ENCODE assay signal across 13 cellular contexts in the genomic region with DNA sequence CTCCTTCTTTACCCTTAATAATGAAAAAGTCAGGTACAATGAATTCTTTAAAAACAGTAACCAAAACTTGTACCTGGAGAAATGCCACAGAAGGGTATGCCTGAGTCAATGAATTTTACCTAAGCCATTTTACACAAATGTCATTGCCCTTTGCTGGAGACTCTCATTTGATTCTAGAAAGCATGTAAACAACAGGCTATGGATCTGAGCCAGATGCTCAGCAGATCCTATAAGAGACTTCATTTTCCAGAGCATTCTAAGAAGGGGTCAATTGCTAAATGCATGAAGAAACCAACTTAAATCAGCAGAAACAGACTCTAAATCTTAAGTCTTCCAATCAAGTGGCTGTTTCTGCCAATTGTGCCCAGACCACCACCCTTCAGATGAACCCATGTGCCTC.
A peak's percentile ranks its signal among the peaks of the same experiment; 100 is the strongest.
DNase-seq lines count a peak whose midpoint lies in the region; ATAC-seq and TF ChIP-seq lines count a peak whose summit lies in the region.
"Had no signal": no experiment of that assay in that cellular context is flagged by ENCODE, and none has a peak within 500 bp of the region (broad histone marks: within the 10 kb centered on the region; RNA-seq: fewer than 3 reads in every experiment).

No MANE protein-coding gene starts in this region.

- POLR2A ChIA-PET in IMR-90 (lab: Charles Lee; ENCODE audit: unreplicated experiment) = interaction anchor here (2.0 kb wide), 1 partner anchor 13 kb away, joined by 7 read pairs; no protein-coding TSS in a partner anchor

- no peaks in the 10 kb centered on the region for H3K27me3 ChIP-seq in IMR-90 (ENCODE audit: control insufficient read depth, insufficient read depth, low read length)
- H3K27me3 ChIP-seq in brain microvascular endothelial cell (replicated peaks) = no peaks in the 10 kb centered on the region
- H3K27me3 ChIP-seq in smooth muscle cell (ENCODE audit: low read depth) = no peaks in the 10 kb centered on the region
- no peaks in the 10 kb centered on the region for H3K27me3 ChIP-seq in trophoblast cell (ENCODE audit: insufficient read depth, low read length)
- H3K27me3 ChIP-seq in ascending aorta = no peaks in the 10 kb centered on the region

- H3K36me3 Mint-ChIP-seq in activated T-helper 17 cell treated with anti-CD3 and anti-CD28 coated beads, Interleukin-2, amount 50 U/mL, for 72 hours (ENCODE audit: low read depth) = no peaks in the 10 kb centered on the region

- no peaks in the 10 kb centered on the region for H3K9me3 ChIP-seq in IMR-90 (ENCODE audit: control insufficient read depth, insufficient read depth, low read length)
- no peaks in the 10 kb centered on the region for H3K9me3 ChIP-seq in smooth muscle cell (replicated peaks; ENCODE audit: low read depth)
- no peaks in the 10 kb centered on the region for H3K9me3 ChIP-seq in trophoblast cell (ENCODE audit: insufficient read depth, low read depth, low read length)
- H3K9me3 ChIP-seq in ascending aorta = no peaks in the 10 kb centered on the region

- H3K4me3 ChIP-seq in IMR-90 (ENCODE audit: insufficient read depth, low read depth, low read length) (no peak overlapping the region), brain microvascular endothelial cell (ENCODE audit: low read depth, low read length) (no peak overlapping the region), fibroblast of villous mesenchyme (ENCODE audit: low read depth, low read length) (no peak overlapping the region), smooth muscle cell (no peak overlapping the region), trophoblast cell (ENCODE audit: low read depth, low read length) (no peak overlapping the region), ascending aorta (no peak overlapping the region)

- H2BK5ac ChIP-seq in IMR-90 (ENCODE audit: low read depth, low read length, poor library complexity, severe bottlenecking) (peak overlapping the region; percentile 100), trophoblast cell (ENCODE audit: low read depth, low read length, poor library complexity) (no peak overlapping the region)

- H3K79me1 ChIP-seq in IMR-90 (ENCODE audit: low read depth in 1 of 2, low read length in 2 of 2) (peaks cover 8 to 13% of the 10 kb centered on the region in 2 experiments; a peak in 2 of 4 replicates), trophoblast cell (ENCODE audit: low read length) (no peaks in the 10 kb centered on the region)

- in situ Hi-C loops in IMR-90 (cut with MboI; ENCODE audit: low sequenced_read_pairs) (no loop called here), brain microvascular endothelial cell (cut with HindIII; ENCODE audit: low pct_ligation_motif_present, low sequenced_read_pairs) (no loop called here)

- H4K20me1 ChIP-seq in IMR-90 (ENCODE audit: insufficient read depth, low read length) = no peaks in the 10 kb centered on the region
- no peaks in the 10 kb centered on the region for H4K20me1 ChIP-seq in smooth muscle cell (ENCODE audit: low read depth)

- no peak for TF ChIP-seq CTCF in IMR-90 (conservative IDR thresholded peaks at IDR 0.05; ENCODE audit: low read depth, low read length)
- TF ChIP-seq CTCF in brain microvascular endothelial cell (IDR thresholded peaks at IDR 0.05; ENCODE audit: low read depth, low read length, missing control alignments) = no peak
- no peak for TF ChIP-seq CTCF in fibroblast of villous mesenchyme (IDR thresholded peaks at IDR 0.05; ENCODE audit: insufficient read depth, low read depth, low read length)
- no peak for TF ChIP-seq CTCF in smooth muscle cell (IDR thresholded peaks at IDR 0.05; ENCODE audit: borderline replicate concordance, insufficient read depth, poor library complexity, severe bottlenecking)
- TF ChIP-seq CTCF in ascending aorta (IDR thresholded peaks at IDR 0.05) = no peak

- H3K36me3 ChIP-seq in IMR-90 (ENCODE audit: control insufficient read depth, insufficient read depth, low read length) (no peaks in the 10 kb centered on the region), brain microvascular endothelial cell (replicated peaks) (no peaks in the 10 kb centered on the region), smooth muscle cell (ENCODE audit: low read depth) (no peaks in the 10 kb centered on the region), trophoblast cell (ENCODE audit: control insufficient read depth in 1 of 2, insufficient read depth in 2 of 2, low read length in 2 of 2) (no peaks in the 10 kb centered on the region), ascending aorta (no peaks in the 10 kb centered on the region)

- peak; percentile 34 for DNase-seq in IMR-90
- DNase-seq in brain microvascular endothelial cell = no peak
- DNase-seq in fibroblast of villous mesenchyme (ENCODE audit: low read depth) = peak; percentile 48
- no peak for DNase-seq in smooth muscle cell (lab: John Stamatoyannopoulos, UW; ENCODE audit: unreplicated experiment)
- DNase-seq in trophoblast cell = no peak
- no peak for DNase-seq in hepatic stellate cell (ENCODE audit: low spot score)
- DNase-seq in ascending aorta (ENCODE audit: low spot score in 2 of 2) = no peak
- DNase-seq: H9, Karpas-422, NCI-H1417 treated with DMSO at 0.1 percent for 48 hours, NCI-H2081, NCI-H524 had no signal

- peak overlapping the region; percentile 100 for H2AK5ac ChIP-seq in IMR-90 (ENCODE audit: low read depth, low read length)
- no peak overlapping the region for H2AK5ac ChIP-seq in trophoblast cell (ENCODE audit: low read length)

- no peaks in the 10 kb centered on the region for H3K4me1 Mint-ChIP-seq in activated T-helper 17 cell treated with anti-CD3 and anti-CD28 coated beads, Interleukin-2, amount 50 U/mL, for 72 hours

- H3K56ac ChIP-seq in IMR-90 (ENCODE audit: extremely low read depth, insufficient read depth, low read length) = peak overlapping the region; percentile 98

- H2BK120ac ChIP-seq in IMR-90 (ENCODE audit: low read depth, low read length) = peak overlapping the region; percentile 99
- no peak overlapping the region for H2BK120ac ChIP-seq in trophoblast cell (ENCODE audit: insufficient read depth, low read length, poor library complexity)

- CTCF ChIA-PET in IMR-90 (lab: Yijun Ruan, JAX) = interaction anchor here (1.0 kb wide), 1 partner anchor 10 kb away, joined by 5 read pairs; no protein-coding TSS in a partner anchor

- H3K79me2 ChIP-seq in smooth muscle cell (ENCODE audit: low read depth) (no peaks in the 10 kb centered on the region), trophoblast cell (ENCODE audit: control insufficient read depth, insufficient read depth, low read length, poor library complexity) (no peaks in the 10 kb centered on the region)

- H3K18ac ChIP-seq in IMR-90 (ENCODE audit: low read depth, low read length) = peak overlapping the region; percentile 88
- no peak overlapping the region for H3K18ac ChIP-seq in trophoblast cell (ENCODE audit: low read length)

- H3K14ac ChIP-seq in IMR-90 (replicated peaks; ENCODE audit: low read depth, low read length) = peak overlapping the region; percentile 97
- H3K14ac ChIP-seq in trophoblast cell (ENCODE audit: low read length) = no peak overlapping the region

- peak overlapping the region; percentile 72 for H3K9ac ChIP-seq in IMR-90 (ENCODE audit: low read depth, low read length)
- H3K9ac ChIP-seq in smooth muscle cell (ENCODE audit: low read depth) = no peak overlapping the region
- no peak overlapping the region for H3K9ac ChIP-seq in trophoblast cell (ENCODE audit: low read length)

- peak overlapping the region; percentile 100 for H4K91ac ChIP-seq in IMR-90 (ENCODE audit: insufficient read depth, low read depth, low read length)
- no peak overlapping the region for H4K91ac ChIP-seq in trophoblast cell (ENCODE audit: low read depth, low read length)

- H2BK15ac ChIP-seq in IMR-90 (ENCODE audit: low read depth, low read length) = peak overlapping the region; percentile 99; the same call in 2 of the 3 replicates

- peaks cover 22% of the 10 kb centered on the region for H3K9me1 ChIP-seq in IMR-90 (ENCODE audit: insufficient read depth, low read length)

- TF ChIP-seq POLR2A in IMR-90 (IDR thresholded peaks at IDR 0.05; ENCODE audit: low read depth, low read length) = no peak

- H3K4me2 ChIP-seq in IMR-90 (ENCODE audit: low read depth, low read length) (peak overlapping the region; percentile 51; the same call in 1 of the 2 replicates), smooth muscle cell (peak overlapping the region; percentile 64), trophoblast cell (ENCODE audit: low read length) (no peak overlapping the region)

- H3K27me3 Mint-ChIP-seq in activated T-helper 17 cell treated with anti-CD3 and anti-CD28 coated beads, Interleukin-2, amount 50 U/mL, for 72 hours = no peaks in the 10 kb centered on the region

- dilution Hi-C loops in IMR-90 (cut with HindIII; ENCODE audit: low sequenced_read_pairs, unreplicated experiment) = no loop called here

- no peak for TF ChIP-seq RAD21 in IMR-90 (IDR thresholded peaks at IDR 0.05; ENCODE audit: low read length)

- H4K8ac ChIP-seq in IMR-90 (ENCODE audit: low read depth in 2 of 2, low read length in 2 of 2) (peak overlapping the region; percentile 95 to 97), trophoblast cell (ENCODE audit: low read depth, low read length) (no peak overlapping the region)

- H3K4me1 ChIP-seq in IMR-90 (ENCODE audit: control insufficient read depth, insufficient read depth, low read length) (peaks cover 41% of the 10 kb centered on the region), smooth muscle cell (ENCODE audit: low read depth) (no peaks in the 10 kb centered on the region), trophoblast cell (ENCODE audit: control insufficient read depth in 1 of 2, insufficient read depth in 2 of 2, low read length in 2 of 2) (no peaks in the 10 kb centered on the region), ascending aorta (peaks cover 4 to 17% of the 10 kb centered on the region in 2 donors)

- no peak overlapping the region for H4K12ac ChIP-seq in trophoblast cell (ENCODE audit: low read depth, low read length)

- intact Hi-C loops in IMR-90 (cut with micrococcal nuclease) = loop anchor here (1.0 to 2.0 kb wide), 2 partner anchors 30 to 34 kb away; no protein-coding TSS in a partner anchor
- intact Hi-C loops in ascending aorta (cut with DNase I) = no loop called here

- H3K23ac ChIP-seq in IMR-90 (ENCODE audit: low read depth, low read length) (peak overlapping the region; percentile 99), trophoblast cell (ENCODE audit: low read length) (no peak overlapping the region)

- H3K27ac ChIP-seq in IMR-90 (ENCODE audit: insufficient read depth, low read length) (peak overlapping the region; percentile 97), brain microvascular endothelial cell (peak overlapping the region; percentile 22), smooth muscle cell (ENCODE audit: low read depth) (peak overlapping the region; percentile 23), trophoblast cell (ENCODE audit: low read depth, low read length) (no peak overlapping the region), ascending aorta (peak overlapping the region in 1 of 2 donors; percentile 28)

- peak overlapping the region; percentile 96 for H2AK9ac ChIP-seq in IMR-90 (replicated peaks; ENCODE audit: low read depth, low read length, poor library complexity)

- no peak overlapping the region for H2BK12ac ChIP-seq in trophoblast cell (ENCODE audit: low read length)

- no peak overlapping the region for H3K4me3 Mint-ChIP-seq in activated T-helper 17 cell treated with anti-CD3 and anti-CD28 coated beads, Interleukin-2, amount 50 U/mL, for 72 hours
- H3K4me3 Mint-ChIP-seq: H9 had no signal

- peak overlapping the region; percentile 99 for H2BK20ac ChIP-seq in IMR-90 (ENCODE audit: low read depth, low read length)

- no peaks in the 10 kb centered on the region for H3F3A ChIP-seq in smooth muscle cell (ENCODE audit: low read depth)

- H3K27ac Mint-ChIP-seq in activated T-helper 17 cell treated with anti-CD3 and anti-CD28 coated beads, Interleukin-2, amount 50 U/mL, for 72 hours = no peak overlapping the region
- H3K27ac Mint-ChIP-seq: H9 had no signal

- H3K9me3 Mint-ChIP-seq in activated T-helper 17 cell treated with anti-CD3 and anti-CD28 coated beads, Interleukin-2, amount 50 U/mL, for 72 hours = no peaks in the 10 kb centered on the region
- H3K9me3 Mint-ChIP-seq: H9 had no signal

- ATAC-seq in IMR-90 (ENCODE audit: low read depth) = no peak
- ATAC-seq in activated T-helper 17 cell treated with anti-CD3 and anti-CD28 coated beads, Interleukin-2, amount 50 U/mL, for 72 hours (replicated peaks) = no peak

- BruUV-seq in IMR-90 (replicated peaks; lab: Mats Ljungman, UMichigan) = TSS peak; percentile 30

- H3K4ac ChIP-seq in IMR-90 (ENCODE audit: low read depth, low read length) = peak overlapping the region; percentile 100
- no peak overlapping the region for H3K4ac ChIP-seq in trophoblast cell (ENCODE audit: low read depth, low read length)

- peak overlapping the region; percentile 19 for H2AFZ ChIP-seq in IMR-90 (replicated peaks; ENCODE audit: low read length, poor library complexity)
- H2AFZ ChIP-seq in smooth muscle cell (ENCODE audit: low read depth) = no peak overlapping the region
- H2AFZ ChIP-seq in trophoblast cell (ENCODE audit: insufficient read depth, low read length, poor library complexity) = no peak overlapping the region

- peak overlapping the region; percentile 85 for H4K5ac ChIP-seq in IMR-90 (ENCODE audit: low read depth, low read length)

Comparison
In these comparisons a context has a peak if more than half of its experiments do, and no peak if none do; other contexts are left out.
1. DNase-seq: peak in IMR-90 (single experiment) and fibroblast of villous mesenchyme (single experiment); none in brain microvascular endothelial cell (single experiment), smooth muscle cell (single experiment), trophoblast cell (0 of 2), hepatic stellate cell (single experiment) and ascending aorta (0 of 2).